16 cellular contexts compared by ENCODE assay signal in genomic region chr2:232133078-232133477, GRCh38.
DNase-seq lines count a peak whose midpoint lies in the region; ATAC-seq and TF ChIP-seq lines count a peak whose summit lies in the region.
"Had no signal": no experiment of that assay in that cellular context is flagged by ENCODE, and none has a peak within 500 bp of the region (broad histone marks: within the 10 kb centered on the region; RNA-seq: fewer than 3 reads in every experiment).

No MANE protein-coding gene starts in this region.

- H3K36me3 Mint-ChIP-seq in neural progenitor cell: peaks cover 11% of the 10 kb centered on the region
- peaks cover 9% of the 10 kb centered on the region for H3K36me3 Mint-ChIP-seq in T-helper 2 cell treated with Interferon-gamma antibody and Interleukin-4, amounts not matched to agents 5 μg/mL and 100 μg/mL, for 36 hours (ENCODE audit: low read depth)

- H3K9me3 Mint-ChIP-seq in neural progenitor cell: no peaks in the 10 kb centered on the region
- no peaks in the 10 kb centered on the region for H3K9me3 Mint-ChIP-seq in T-helper 2 cell treated with Interferon-gamma antibody and Interleukin-4, amounts not matched to agents 5 μg/mL and 100 μg/mL, for 36 hours
- H3K9me3 Mint-ChIP-seq: activated B cell treated with CpG ODN at 0.5 μM for 24 hours; effector memory CD8-positive, alpha-beta T cell had no signal

- H3K27me3 Mint-ChIP-seq in neural progenitor cell (ENCODE audit: insufficient read depth, low read depth): peaks cover 2% of the 10 kb centered on the region
- H3K27me3 Mint-ChIP-seq in T-helper 2 cell treated with Interferon-gamma antibody and Interleukin-4, amounts not matched to agents 5 μg/mL and 100 μg/mL, for 36 hours (ENCODE audit: low read depth): no peaks in the 10 kb centered on the region
- H3K27me3 Mint-ChIP-seq: activated B cell treated with CpG ODN at 0.5 μM for 24 hours; effector memory CD8-positive, alpha-beta T cell had no signal

- no peak overlapping the region for H3K9ac ChIP-seq in neural progenitor cell

- H3K36me3 ChIP-seq in neural progenitor cell: no peaks in the 10 kb centered on the region
- H3K36me3 ChIP-seq: pancreas had no signal

- no peak overlapping the region for H3K4me2 ChIP-seq in neural progenitor cell
- H3K4me2 ChIP-seq: hepatocyte had no signal

- peak; percentile 46 for TF ChIP-seq CTCF in GM12873 (IDR thresholded peaks at IDR 0.05; ENCODE audit: insufficient read depth, low read depth, low read length, missing control alignments)
- 0 out of 2 replicates have a peak, but pooled peaks have one; percentile 13 for TF ChIP-seq CTCF in LNCaP clone FGC (IDR thresholded peaks at IDR 0.05; ENCODE audit: control insufficient read depth, extremely low read depth, insufficient read depth)
- TF ChIP-seq CTCF in neural progenitor cell (IDR thresholded peaks at IDR 0.05): peak; percentile 10

- no peaks in the 10 kb centered on the region for H3K27me3 ChIP-seq in neural progenitor cell
- H3K27me3 ChIP-seq: hepatocyte, pancreas, SJCRH30, upper lobe of left lung had no signal

- H3K4me3 ChIP-seq in LNCaP clone FGC (ENCODE audit: low read depth, low read length) (no peak overlapping the region), neural progenitor cell (no peak overlapping the region)
- H3K4me3 ChIP-seq: hepatocyte, pancreas, SJCRH30, upper lobe of left lung had no signal

- no peaks in the 10 kb centered on the region for H3K79me2 ChIP-seq in neural progenitor cell (ENCODE audit: low read depth)
- H3K79me2 ChIP-seq: hepatocyte had no signal

- H2AFZ ChIP-seq in neural progenitor cell (replicated peaks): no peak overlapping the region
- H2AFZ ChIP-seq: hepatocyte had no signal

- no peaks in the 10 kb centered on the region for H3F3A ChIP-seq in neural progenitor cell (ENCODE audit: low read depth)

- peaks cover 3% of the 10 kb centered on the region for H4K20me1 ChIP-seq in neural progenitor cell (ENCODE audit: low read depth)

- DNase-seq in LNCaP clone FGC (ENCODE audit: low read depth) (no peak), dermis blood vessel endothelial cell (peak; percentile 49), neural progenitor cell (ENCODE audit: low spot score) (peak; percentile 13), AG08396 (ENCODE audit: low spot score) (no peak), foreskin melanocyte (no peak)
- no peak for DNase-seq in T-helper 2 cell treated with Interferon-gamma antibody and Interleukin-4, amounts not matched to agents 5 μg/mL and 100 μg/mL, for 36 hours (ENCODE audit: low spot score)
- DNase-seq: activated B cell treated with CpG ODN at 0.5 μM for 24 hours; effector memory CD8-positive, alpha-beta T cell; NCI-H1436 treated with DMSO at 0.1 percent for 48 hours; NCI-H526 treated with DMSO at 0.1 percent for 48 hours; pancreas; SJCRH30; upper lobe of left lung had no signal

- ATAC-seq in HG03175 (IDR thresholded peaks at IDR 0.05; ENCODE audit: unreplicated experiment): no peak
- ATAC-seq: effector memory CD8-positive, alpha-beta T cell had no signal

- no peaks in the 10 kb centered on the region for H3K9me3 ChIP-seq in neural progenitor cell (ENCODE audit: low read depth)
- H3K9me3 ChIP-seq: pancreas, SJCRH30, upper lobe of left lung had no signal

- no peaks in the 10 kb centered on the region for H3K4me1 Mint-ChIP-seq in neural progenitor cell
- peaks cover 2% of the 10 kb centered on the region for H3K4me1 Mint-ChIP-seq in T-helper 2 cell treated with Interferon-gamma antibody and Interleukin-4, amounts not matched to agents 5 μg/mL and 100 μg/mL, for 36 hours (ENCODE audit: low read depth)

- H3K27ac ChIP-seq in neural progenitor cell: no peak overlapping the region
- H3K27ac ChIP-seq: hepatocyte, pancreas, SJCRH30, upper lobe of left lung had no signal

- no peaks in the 10 kb centered on the region for H3K4me1 ChIP-seq in neural progenitor cell
- H3K4me1 ChIP-seq: upper lobe of left lung had no signal

- no peak overlapping the region for H3K27ac Mint-ChIP-seq in neural progenitor cell
- no peak overlapping the region for H3K27ac Mint-ChIP-seq in T-helper 2 cell treated with Interferon-gamma antibody and Interleukin-4, amounts not matched to agents 5 μg/mL and 100 μg/mL, for 36 hours
- H3K27ac Mint-ChIP-seq: activated B cell treated with CpG ODN at 0.5 μM for 24 hours; effector memory CD8-positive, alpha-beta T cell had no signal

- H3K4me3 Mint-ChIP-seq in neural progenitor cell: no peak overlapping the region
- no peak overlapping the region for H3K4me3 Mint-ChIP-seq in T-helper 2 cell treated with Interferon-gamma antibody and Interleukin-4, amounts not matched to agents 5 μg/mL and 100 μg/mL, for 36 hours
- H3K4me3 Mint-ChIP-seq: activated B cell treated with CpG ODN at 0.5 μM for 24 hours; effector memory CD8-positive, alpha-beta T cell had no signal

Comparison
In these comparisons a context has a peak if more than half of its experiments do, and no peak if none do; other contexts are left out.
1. DNase-seq: peak in dermis blood vessel endothelial cell (single experiment) and neural progenitor cell (single experiment); none in LNCaP clone FGC (single experiment), AG08396 (single experiment), T-helper 2 cell treated with Interferon-gamma antibody and Interleukin-4, amounts not matched to agents 5 μg/mL and 100 μg/mL, for 36 hours (single experiment) and foreskin melanocyte (single experiment).
2. Peak in every context shown above with its lines, with median percentiles within 50 percentile points of each other: CTCF ChIP-seq.